ENCODE assay signal across 9 cellular contexts in the genomic region with DNA sequence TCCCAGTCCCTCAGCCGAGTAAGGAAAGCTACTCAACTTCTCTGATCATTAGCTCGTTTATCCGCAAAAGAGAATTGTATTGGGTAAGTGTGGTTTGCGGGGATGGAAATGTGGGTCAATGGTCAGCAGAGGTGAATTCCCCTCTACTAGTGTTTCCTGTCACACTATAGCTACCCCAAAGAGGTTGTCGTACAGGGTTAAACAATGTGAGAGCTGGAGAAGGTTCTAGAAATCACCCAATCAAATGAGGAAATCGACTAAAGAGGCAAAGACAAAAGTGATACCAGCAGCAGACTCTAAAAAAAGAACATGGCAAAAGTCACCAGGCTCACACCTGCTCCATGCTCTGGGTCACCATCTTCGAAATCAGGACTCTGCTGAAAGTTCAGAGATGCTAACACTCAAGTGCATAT.
DNase-seq lines count a peak whose midpoint lies in the region; ATAC-seq, FAIRE-seq and TF ChIP-seq lines count a peak whose summit lies in the region.
"Had no signal": no experiment of that assay in that cellular context is flagged by ENCODE, and none has a peak within 500 bp of the region (broad histone marks: within the 10 kb centered on the region; RNA-seq: fewer than 3 reads in every experiment).

No MANE protein-coding gene starts in this region.

- H3K36me3 ChIP-seq in PC-9 (ENCODE audit: low read depth): no peaks in the 10 kb centered on the region
- no peaks in the 10 kb centered on the region for H3K36me3 ChIP-seq in small intestine (ENCODE audit: control insufficient read depth in 2 of 2, insufficient read depth in 2 of 2, low read length in 2 of 2)
- H3K36me3 ChIP-seq in sigmoid colon: no peaks in the 10 kb centered on the region

- no peak for TF ChIP-seq POLR2A in sigmoid colon (IDR thresholded peaks at IDR 0.05)

- peak; percentile 23 for DNase-seq in DMS53 (lab: John Stamatoyannopoulos, UW)
- DNase-seq in DMS53 treated with DMSO at 0.1 percent for 48 hours (lab: John Stamatoyannopoulos, UW; ENCODE audit: unreplicated experiment): no peak
- no peak for DNase-seq in PC-9
- DNase-seq in small intestine: no peak
- DNase-seq in ecto neural progenitor cell (ENCODE audit: low spot score): no peak
- DNase-seq in sigmoid colon: no peak
- DNase-seq in NCI-H1436 (lab: John Stamatoyannopoulos, UW): no peak

- TF ChIP-seq EP300 in sigmoid colon (IDR thresholded peaks at IDR 0.05): no peak

- FAIRE-seq in small intestine (lab: Jason Lieb, UNC): no peak

- no peak overlapping the region for H3K4me2 ChIP-seq in PC-9

- TF ChIP-seq CTCF in PC-9 (conservative IDR thresholded peaks at IDR 0.05) (no peak), sigmoid colon (IDR thresholded peaks at IDR 0.05) (no peak)

- no peak overlapping the region for H3K4me3 ChIP-seq in PC-9
- H3K4me3 ChIP-seq in small intestine (ENCODE audit: low read depth in 1 of 2, low read length in 2 of 2): no peak overlapping the region
- H3K4me3 ChIP-seq in sigmoid colon: no peak overlapping the region

- ATAC-seq in HG02759 (IDR thresholded peaks at IDR 0.05; ENCODE audit: unreplicated experiment): peak; percentile 87

- no TSS peak for BruUV-seq in PC-9 (replicated peaks; lab: Mats Ljungman, UMichigan)

- H3K9me3 ChIP-seq in PC-9 (ENCODE audit: insufficient read depth, low read depth) (0 out of 2 replicates have a peak, but pooled peaks cover 3% of the 10 kb centered on the region), small intestine (ENCODE audit: control insufficient read depth, low read depth) (no peaks in the 10 kb centered on the region), sigmoid colon (no peaks in the 10 kb centered on the region)

- H3K27me3 ChIP-seq in PC-9 (ENCODE audit: insufficient read depth, low read depth) (no peaks in the 10 kb centered on the region), small intestine (ENCODE audit: control insufficient read depth in 2 of 2, insufficient read depth in 2 of 2, low read length in 2 of 2) (no peaks in the 10 kb centered on the region), sigmoid colon (no peaks in the 10 kb centered on the region)

- H3K9me2 ChIP-seq in PC-9 (ENCODE audit: insufficient read depth): no peaks in the 10 kb centered on the region

- CTCF ChIA-PET in PC-9 (lab: Charles Lee): interaction anchor here (0.8 kb wide), 1 partner anchor 1194 kb away, joined by 4 read pairs; no protein-coding TSS in a partner anchor

- H3K4me1 ChIP-seq in PC-9 (replicated peaks; ENCODE audit: insufficient read depth) (no peaks in the 10 kb centered on the region), small intestine (ENCODE audit: control insufficient read depth in 2 of 2, insufficient read depth in 1 of 2, low read depth in 1 of 2, low read length in 1 of 2) (no peaks in the 10 kb centered on the region), sigmoid colon (no peaks in the 10 kb centered on the region)

- no peaks in the 10 kb centered on the region for H3F3A ChIP-seq in PC-9 (ENCODE audit: insufficient read depth, low read depth)

- no peaks in the 10 kb centered on the region for H4K20me1 ChIP-seq in PC-9 (ENCODE audit: insufficient read depth)

- H2AFZ ChIP-seq in PC-9: peak overlapping the region; percentile 1; the same call in 1 of the 2 replicates

- 53 to 72% (median 59%) methylated on average over 7 of the region's 7 CpGs for WGBS in small intestine, 3 donors
- WGBS in sigmoid colon, 2 donors: 52 to 76% methylated on average over 7 of the region's 7 CpGs

- H3K27ac ChIP-seq in PC-9: no peak overlapping the region
- H3K27ac ChIP-seq in small intestine (ENCODE audit: low read depth in 1 of 2, low read length in 1 of 2): peak overlapping the region; percentile 55 to 84
- no peak overlapping the region for H3K27ac ChIP-seq in sigmoid colon
- H3K27ac ChIP-seq: 22Rv1 had no signal

- intact Hi-C loops in PC-9 (cut with micrococcal nuclease; ENCODE audit: unreplicated experiment): no loop called here
- intact Hi-C loops in sigmoid colon (cut with DNase I): no loop called here

- POLR2A ChIA-PET in PC-9 (lab: Charles Lee; ENCODE audit: unreplicated experiment): interaction anchor here (0.6 kb wide), 1 partner anchor 509 kb away, joined by 5 read pairs; no protein-coding TSS in a partner anchor

- no peaks in the 10 kb centered on the region for H3K79me2 ChIP-seq in PC-9 (ENCODE audit: low read depth)

Comparison
In these comparisons a context has a peak if more than half of its experiments do, and no peak if none do; other contexts are left out.
1. H3K27ac ChIP-seq: peak in small intestine (2 of 2); none in PC-9 (single experiment) and sigmoid colon (0 of 4).